Comparison of ENCODE assay signal across 25 cellular contexts in the genomic region with DNA sequence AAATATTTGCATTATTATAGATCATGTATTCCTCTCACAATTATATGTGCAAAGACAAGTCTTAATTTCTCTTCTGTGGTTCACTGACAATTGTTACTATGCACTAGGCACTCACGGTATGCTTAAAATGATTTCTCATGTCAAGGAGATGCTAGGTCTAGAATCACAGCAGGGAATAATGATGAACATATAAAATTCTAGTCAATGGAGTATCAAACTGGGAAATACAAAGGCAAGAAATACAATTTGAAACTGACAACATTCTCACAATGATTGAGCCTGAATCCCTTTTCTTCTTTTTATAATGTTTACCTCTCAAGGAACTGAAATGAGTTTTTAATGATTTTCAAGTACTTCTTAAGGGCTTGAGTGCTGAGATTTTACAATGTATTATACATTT.
"Had no signal": no experiment of that assay in that cellular context is flagged by ENCODE, and none has a peak within 500 bp of the region (broad histone marks: within the 10 kb centered on the region; RNA-seq: fewer than 3 reads in every experiment).

No MANE protein-coding gene starts in this region.

- H3K36me3 ChIP-seq: left ventricle myocardium inferior, ovary, prostate gland, stomach, thyroid gland, transverse colon, upper lobe of left lung, vagina had no signal

- H3K27me3 ChIP-seq: ovary, stomach, testis, thyroid gland, transverse colon, upper lobe of left lung, vagina had no signal

- H3K9me3 ChIP-seq: left ventricle myocardium inferior, ovary, prostate gland, stomach, testis, thyroid gland, transverse colon, upper lobe of left lung, vagina had no signal

- DNase-seq: islet precursor cell; left ventricle myocardium inferior; mesendoderm; naive B cell; natural killer cell; nephron progenitor cell; ovary; retina; right cardiac atrium; stimulated activated CD4-positive, alpha-beta T cell treated with anti-CD3 and anti-CD28 coated beads, Interleukin-12 subunit alpha, Interleukin-12 subunit beta, amount 100 ng/mL, for 4 hours; stimulated activated CD4-positive, alpha-beta T cell treated with anti-CD3 and anti-CD28 coated beads, Interleukin-15, amount 100 ng/mL, for 24 hours; stimulated activated CD4-positive, alpha-beta T cell treated with anti-CD3 and anti-CD28 coated beads, Interleukin-2, amount 100 ng/mL, for 24 hours; stimulated activated CD4-positive, alpha-beta T cell treated with anti-CD3 and anti-CD28 coated beads, Interleukin-4, amount 100 ng/mL, for 1 hour; stimulated activated naive B cell treated with anti-CD40 and anti-IgM and Interleukin-4, amounts not matched to agents 10 μg/mL and 1 μg/mL and 100 μg/mL, for 72 hours; stimulated activated naive CD8-positive, alpha-beta T cell treated with anti-CD3 and anti-CD28 coated beads, Interleukin-15, Interleukin-2, amounts not matched to agents 100 U/mL and 50 U/mL, for 24 hours; stomach; testis; thyroid gland; transverse colon had no signal

- H3K4me3 ChIP-seq: left ventricle myocardium inferior, lung, ovary, prostate gland, skin epidermis, stomach, testis, thyroid gland, transverse colon, upper lobe of left lung, vagina had no signal

- ATAC-seq: natural killer cell; right cardiac atrium; sciatic nerve; stimulated activated naive B cell treated with anti-CD40 and anti-IgM and Interleukin-4, amounts not matched to agents 10 μg/mL and 1 μg/mL and 100 μg/mL, for 72 hours; stimulated activated naive CD8-positive, alpha-beta T cell treated with anti-CD3 and anti-CD28 coated beads, Interleukin-15, Interleukin-2, amounts not matched to agents 100 U/mL and 50 U/mL, for 24 hours had no signal

- H3K27ac ChIP-seq: left ventricle myocardium inferior, ovary, prostate gland, skin epidermis, stomach, testis, thyroid gland, transverse colon, upper lobe of left lung, vagina had no signal

- H3K4me1 ChIP-seq: left ventricle myocardium inferior, prostate gland, stomach, thyroid gland, transverse colon, upper lobe of left lung, vagina had no signal
